18 cellular contexts compared by ENCODE assay signal in genomic region chr22:46031561-46031960, GRCh38. TPM values are rescaled to one million over a fixed set of nuclear protein-coding genes. Genes with fewer than 3 reads are reported as not detected.
"Had no signal": no experiment of that assay in that cellular context is flagged by ENCODE, and none has a peak within 500 bp of the region (broad histone marks: within the 10 kb centered on the region; RNA-seq: fewer than 3 reads in every experiment).

No MANE protein-coding gene starts in this region.

- H3K27ac ChIP-seq: left lung, SK-N-MC had no signal

- H3K4me3 ChIP-seq: dorsolateral prefrontal cortex, left lung, mucosa of descending colon, SK-N-MC had no signal

- H3K36me3 ChIP-seq: left lung had no signal

- H3K9me3 Mint-ChIP-seq: activated CD4-positive, alpha-beta memory T cell treated with anti-CD3 and anti-CD28 coated beads, Interleukin-2, amount 10 ng/mL, durations not matched to agents 7 days and 5 days; activated T-cell treated with anti-CD3 and anti-CD28 coated beads, Interleukin-2, amount 50 U/mL, for 72 hours had no signal

- DNase-seq: activated CD4-positive, alpha-beta memory T cell treated with anti-CD3 and anti-CD28 coated beads, Interleukin-2, amount 10 ng/mL, durations not matched to agents 7 days and 5 days; activated CD4-positive, alpha-beta T cell treated with anti-CD3 and anti-CD28 coated beads for 1 hour; activated naive CD4-positive, alpha-beta T cell treated with Interleukin-2 at 50 U/mL for 16 hours; activated T-cell treated with anti-CD3 and anti-CD28 coated beads, Interleukin-2, amount 50 U/mL, for 72 hours; naive thymus-derived CD4-positive, alpha-beta T cell; nucleus accumbens; small intestine; stimulated activated CD4-positive, alpha-beta T cell treated with anti-CD3 and anti-CD28 coated beads, Interleukin-4, amount 100 ng/mL, for 4 hours; stimulated activated CD8-positive, alpha-beta memory T cell treated with anti-CD3 and anti-CD28 coated beads, Interleukin-4, amount 100 ng/mL, for 48 hours; stimulated activated naive CD4-positive, alpha-beta T cell treated with Interleukin-2 at 50 U/mL for 16 hours; substantia nigra; trophoblast cell had no signal

- H3K9me3 ChIP-seq: left lung, mucosa of descending colon had no signal

- H3K4me3 Mint-ChIP-seq: activated CD4-positive, alpha-beta memory T cell treated with anti-CD3 and anti-CD28 coated beads, Interleukin-2, amount 10 ng/mL, durations not matched to agents 7 days and 5 days; activated T-cell treated with anti-CD3 and anti-CD28 coated beads, Interleukin-2, amount 50 U/mL, for 72 hours; naive thymus-derived CD4-positive, alpha-beta T cell had no signal

- H3K27me3 ChIP-seq: dorsolateral prefrontal cortex had no signal

- ATAC-seq: activated T-cell treated with anti-CD3 and anti-CD28 coated beads, Interleukin-2, amount 50 U/mL, for 72 hours; left lung; mucosa of descending colon; naive thymus-derived CD4-positive, alpha-beta T cell; right cardiac atrium had no signal

- H3K27ac Mint-ChIP-seq: activated CD4-positive, alpha-beta memory T cell treated with anti-CD3 and anti-CD28 coated beads, Interleukin-2, amount 10 ng/mL, durations not matched to agents 7 days and 5 days; activated T-cell treated with anti-CD3 and anti-CD28 coated beads, Interleukin-2, amount 50 U/mL, for 72 hours; naive thymus-derived CD4-positive, alpha-beta T cell; progenitor cell of endocrine pancreas had no signal

RNA-seq across cellular contexts. Expression of gene WNT7B, which starts 54.6 kb away (rescaled TPM):
- total RNA-seq: activated CD4-positive, alpha-beta memory T cell treated with anti-CD3 and anti-CD28 coated beads, Interleukin-2, amount 10 ng/mL, durations not matched to agents 7 days and 5 days; activated T-cell treated with anti-CD3 and anti-CD28 coated beads, Interleukin-2, amount 50 U/mL, for 72 hours; mucosa of descending colon; naive thymus-derived CD4-positive, alpha-beta T cell; right cardiac atrium had no signal
- polyA plus RNA-seq: naive thymus-derived CD4-positive, alpha-beta T cell; right cardiac atrium had no signal
